ENCODE assay signal across 2 cellular contexts in genomic region chr9:133148351-133149129, GRCh38.
TF ChIP-seq lines count a peak whose summit lies in the region.

No MANE protein-coding gene starts in this region.

TF ChIP-seq in HEK293T, 16 proteins besides CTCF, POLR2A, EP300 and RAD21 (continued from another document):
- TF ChIP-seq ARNT (IDR thresholded peaks at IDR 0.05): peak; percentile 11; the same call in 1 of the 2 replicates
- no peak for TF ChIP-seq FOXK2 (IDR thresholded peaks at IDR 0.05)
- TF ChIP-seq CTBP1 (IDR thresholded peaks at IDR 0.05; ENCODE audit: borderline replicate concordance): no peak
- TF ChIP-seq HDGF (IDR thresholded peaks at IDR 0.05; ENCODE audit: borderline replicate concordance): no peak

TF ChIP-seq in H1, 55 proteins besides CTCF, POLR2A, EP300 and RAD21 (continued from another document):
- peak; percentile 37; the same call in 1 of the 2 replicates for TF ChIP-seq PHF8 (conservative IDR thresholded peaks at IDR 0.05; ENCODE audit: low read depth, low read length)
- no peak for TF ChIP-seq ATF3 (IDR thresholded peaks at IDR 0.05; ENCODE audit: insufficient read depth, low read depth, low read length)
- no peak for TF ChIP-seq BRCA1 (IDR thresholded peaks at IDR 0.05; ENCODE audit: low read depth, low read length)
